Comparison of ENCODE assay signal across 1 cellular context in genomic region chr6:88246654-88247053, GRCh38.
A peak's percentile ranks its signal among the peaks of the same experiment; 100 is the strongest.
TF ChIP-seq lines count a peak whose summit lies in the region.

No MANE protein-coding gene starts in this region.

TF ChIP-seq in K562, 482 proteins besides CTCF, POLR2A, EP300 and RAD21 (continued from another document and continues in another):
- TF ChIP-seq MGA (IDR thresholded peaks at IDR 0.05) (no peak), TAF9B (IDR thresholded peaks at IDR 0.05; ENCODE audit: partially characterized antibody) (peak; percentile 38), ZNF280B (CRISPR knock-in tag; IDR thresholded peaks at IDR 0.05) (no peak), GATAD2B (IDR thresholded peaks at IDR 0.05; ENCODE audit: borderline replicate concordance) (peak; percentile 60; the same call in 1 of the 2 replicates), SNIP1 (IDR thresholded peaks at IDR 0.05; ENCODE audit: low read depth) (no peak), CHD4 (IDR thresholded peaks at IDR 0.05; ENCODE audit: insufficient read depth, insufficient replicate concordance, low read depth, low read length, poor library complexity, severe bottlenecking) (no peak), ZNF134 (CRISPR knock-in tag; conservative IDR thresholded peaks at IDR 0.05) (no peak), FOXK1 (CRISPR knock-in tag; IDR thresholded peaks at IDR 0.05; ENCODE audit: borderline replicate concordance) (no peak), C11orf30 (IDR thresholded peaks at IDR 0.05; ENCODE audit: low read depth) (peak; percentile 86), TFAM (CRISPR knock-in tag; conservative IDR thresholded peaks at IDR 0.05) (no peak), MCM7 (IDR thresholded peaks at IDR 0.05) (no peak), KLF16 (IDR thresholded peaks at IDR 0.05) (0 out of 2 replicates have a peak, but pooled peaks have one; percentile 60), ATF3 (IDR thresholded peaks at IDR 0.05) (no peak; the same call in 1 of the 2 replicates), ATF3 (CRISPR knock-in tag; conservative IDR thresholded peaks at IDR 0.05) (no peak), FOXA1 (IDR thresholded peaks at IDR 0.05; ENCODE audit: borderline replicate concordance) (no peak), JUN (IDR thresholded peaks at IDR 0.05; ENCODE audit: borderline replicate concordance, low read depth, low read length) (peak; percentile 58; the same call in 1 of the 2 replicates), JUN (CRISPR knock-in tag; IDR thresholded peaks at IDR 0.05; ENCODE audit: borderline replicate concordance) (no peak), RNF2 (IDR thresholded peaks at IDR 0.05) (no peak), CHAMP1 (IDR thresholded peaks at IDR 0.05) (no peak), NR3C1 (CRISPR knock-in tag; IDR thresholded peaks at IDR 0.05) (no peak), CLOCK (CRISPR knock-in tag; IDR thresholded peaks at IDR 0.05; ENCODE audit: borderline replicate concordance) (no peak), AFF1 (IDR thresholded peaks at IDR 0.05; ENCODE audit: low read depth in 1 of 2, partially characterized antibody in 2 of 2) (no peak), FOSL1 (tag; conservative IDR thresholded peaks at IDR 0.05) (peak; percentile 80), FOXK2 (conservative IDR thresholded peaks at IDR 0.05 in 1 of 2, IDR thresholded peaks at IDR 0.05 in 1 of 2; ENCODE audit: low read depth in 2 of 2) (peak; percentile 50 to 62; a peak in 3 of 4 replicates), CBFA2T2 (conservative IDR thresholded peaks at IDR 0.05) (peak; percentile 76), ZNF431 (CRISPR knock-in tag; IDR thresholded peaks at IDR 0.05) (no peak), TAL1 (IDR thresholded peaks at IDR 0.05) (peak; percentile 78), ZNF584 (CRISPR knock-in tag; IDR thresholded peaks at IDR 0.05; ENCODE audit: low read depth) (no peak), MXI1 (IDR thresholded peaks at IDR 0.05; ENCODE audit: low read depth, low read length) (no peak), NR4A1 (CRISPR knock-in tag; IDR thresholded peaks at IDR 0.05) (no peak), NR4A1 (tag; IDR thresholded peaks at IDR 0.05) (no peak), BRCA1 (IDR thresholded peaks at IDR 0.05) (no peak), BRCA1 (CRISPR knock-in tag; IDR thresholded peaks at IDR 0.05) (no peak), ZNF282 (CRISPR knock-in tag; IDR thresholded peaks at IDR 0.05) (no peak), MTA3 (IDR thresholded peaks at IDR 0.05; ENCODE audit: borderline replicate concordance) (peak; percentile 41; the same call in 1 of the 2 replicates), PTRF (tag; IDR thresholded peaks at IDR 0.05) (no peak), KLF1 (tag; IDR thresholded peaks at IDR 0.05) (no peak), POLR2AphosphoS5 (IDR thresholded peaks at IDR 0.05; ENCODE audit: control insufficient read depth, insufficient read depth, low read depth, low read length) (peak; percentile 66; the same call in 1 of the 2 replicates), ZNF511 (CRISPR knock-in tag; IDR thresholded peaks at IDR 0.05) (no peak)
